In the genomic region with DNA sequence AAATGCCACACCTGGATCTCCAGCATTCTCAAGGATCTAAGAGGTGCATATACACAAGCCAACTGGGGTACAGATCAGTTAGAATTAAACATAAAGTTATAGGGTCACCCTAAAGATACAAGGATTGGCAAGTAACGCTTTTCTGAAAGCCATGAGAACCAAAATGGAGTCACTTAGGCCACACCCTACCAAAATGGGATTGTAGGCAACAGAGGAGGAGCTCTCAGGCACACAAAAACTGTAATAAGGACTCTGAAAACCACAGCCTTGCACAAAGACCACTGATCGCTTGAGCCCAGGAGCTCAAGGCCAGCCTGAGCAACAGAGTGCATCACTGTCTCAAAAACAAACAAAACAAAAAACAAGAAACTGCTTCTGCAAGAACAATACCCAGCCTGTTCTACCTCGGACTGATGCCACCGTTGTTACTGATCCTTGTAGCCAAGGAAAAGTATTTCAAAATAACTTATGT, we compare ENCODE assay signal across 32 cellular contexts. TPM values are rescaled to one million over a fixed set of nuclear protein-coding genes. Genes with fewer than 3 reads are reported as not detected.
DNase-seq lines count a peak whose midpoint lies in the region; ATAC-seq and TF ChIP-seq lines count a peak whose summit lies in the region.
"Had no signal": no experiment of that assay in that cellular context is flagged by ENCODE, and none has a peak within 500 bp of the region (broad histone marks: within the 10 kb centered on the region; RNA-seq: fewer than 3 reads in every experiment).

No MANE protein-coding gene starts in this region.

- DNase-seq in COLO829 (ENCODE audit: low spot score): peak; percentile 53
- peak; percentile 17 to 23 for DNase-seq in hippocampal formation (lab: John Stamatoyannopoulos, UW)
- DNase-seq in left ventricle myocardium inferior: no peak
- DNase-seq in activated naive CD4-positive, alpha-beta T cell treated with Interleukin-2 at 50 U/mL for 16 hours: no peak
- DNase-seq: activated CD4-positive, alpha-beta memory T cell treated with anti-CD3 and anti-CD28 coated beads, Interleukin-2, amount 10 ng/mL, durations not matched to agents 7 days and 5 days; activated CD4-positive, alpha-beta T cell treated with anti-CD3 and anti-CD28 coated beads for 1 hour; activated naive CD8-positive, alpha-beta T cell treated with anti-CD3 and anti-CD28 coated beads, Interleukin-2, amount 10 ng/mL, durations not matched to agents 7 days and 5 days; cerebellar nuclear complex; H7; KG1; kidney; MG63; NCI-H1417 treated with DMSO at 0.1 percent for 48 hours; NCI-H2081 treated with DMSO at 0.1 percent for 48 hours; NCI-H345; SJCRH30; stimulated activated CD8-positive, alpha-beta memory T cell treated with anti-CD3 and anti-CD28 coated beads, Interleukin-4, amount 100 ng/mL, for 48 hours; stomach had no signal

- H2AFZ ChIP-seq in parathyroid adenoma: peak overlapping the region; percentile 89

- H3K79me2 ChIP-seq in parathyroid adenoma: no peaks in the 10 kb centered on the region

- TF ChIP-seq CTCF in parathyroid adenoma (IDR thresholded peaks at IDR 0.05) (no peak), left ventricle myocardium inferior (IDR thresholded peaks at IDR 0.05; ENCODE audit: borderline replicate concordance) (no peak)

- H3K27ac ChIP-seq in angular gyrus (ENCODE audit: low read depth, low read length) (peak overlapping the region; percentile 80), parathyroid adenoma (peak overlapping the region; percentile 93), left ventricle myocardium inferior (replicated peaks) (no peak overlapping the region)
- H3K27ac ChIP-seq: BLaER1, SJCRH30, stomach had no signal

- ATAC-seq in HG03135 (IDR thresholded peaks at IDR 0.05; ENCODE audit: unreplicated experiment) (no peak), HG02938 (IDR thresholded peaks at IDR 0.05; ENCODE audit: unreplicated experiment) (no peak)

- H3K9me3 ChIP-seq in parathyroid adenoma (ENCODE audit: control insufficient read depth, low read length) (no peaks in the 10 kb centered on the region), left ventricle myocardium inferior (replicated peaks) (no peaks in the 10 kb centered on the region)
- H3K9me3 ChIP-seq: MG63, SJCRH30, stomach, transverse colon had no signal

- H3K4me2 ChIP-seq in parathyroid adenoma (ENCODE audit: low read length): no peak overlapping the region
- H3K4me2 ChIP-seq: BLaER1 had no signal

- H3K4me3 ChIP-seq in parathyroid adenoma (ENCODE audit: low read depth, low read length) (no peak overlapping the region), left ventricle myocardium inferior (no peak overlapping the region)
- H3K4me3 ChIP-seq: BLaER1, lung, MG63, SJCRH30, stomach, transverse colon had no signal

- H3K27me3 ChIP-seq in parathyroid adenoma (ENCODE audit: control insufficient read depth, insufficient read depth, low read length) (no peaks in the 10 kb centered on the region), left ventricle myocardium inferior (ENCODE audit: low read depth) (peaks cover 76% of the 10 kb centered on the region)
- H3K27me3 ChIP-seq: BLaER1, MG63, SJCRH30, transverse colon had no signal

- intact Hi-C loops in left ventricle myocardium inferior (cut with micrococcal nuclease): no loop called here

- no peaks in the 10 kb centered on the region for H3K36me3 ChIP-seq in parathyroid adenoma (ENCODE audit: control insufficient read depth, insufficient read depth, low read length)
- H3K36me3 ChIP-seq in left ventricle myocardium inferior: no peaks in the 10 kb centered on the region
- H3K36me3 ChIP-seq: BLaER1, MG63, SJCRH30, stomach, transverse colon had no signal

- H3K4me1 ChIP-seq in parathyroid adenoma (peaks cover 39% of the 10 kb centered on the region), left ventricle myocardium inferior (no peaks in the 10 kb centered on the region)
- H3K4me1 ChIP-seq: SJCRH30 had no signal

- no peak overlapping the region for H3K9ac ChIP-seq in parathyroid adenoma
- H3K9ac ChIP-seq: BLaER1 had no signal

RNA-seq across cellular contexts. Expression of a gene that starts 35.5 kb away (rescaled TPM):
- total RNA-seq in left ventricle myocardium inferior: not detected
- total RNA-seq: A673; activated CD4-positive, alpha-beta memory T cell treated with anti-CD3 and anti-CD28 coated beads, Interleukin-2, amount 10 ng/mL, durations not matched to agents 7 days and 5 days; endothelial cell of umbilical vein; fibroblast of lung; HT1080; pulmonary artery endothelial cell; SJCRH30; skeletal muscle tissue; T-helper 1 cell treated with Interleukin-12 subunit alpha and Interleukin-12 subunit beta and Interleukin-4 antibody, amounts not matched to agents 30 ng/mL and 1 ng/mL, for 36 hours had no signal

Comparison
In these comparisons a context has a peak if more than half of its experiments do, and no peak if none do; other contexts are left out.
1. DNase-seq: peak in COLO829 (single experiment) and hippocampal formation (2 of 2); none in left ventricle myocardium inferior (single experiment) and activated naive CD4-positive, alpha-beta T cell treated with Interleukin-2 at 50 U/mL for 16 hours (single experiment).